In genomic region chr16:79876332-79876730, GRCh38 we compare ENCODE assay signal across 21 cellular contexts.
DNase-seq lines count a peak whose midpoint lies in the region; ATAC-seq and TF ChIP-seq lines count a peak whose summit lies in the region.
"Had no signal": no experiment of that assay in that cellular context is flagged by ENCODE, and none has a peak within 500 bp of the region (broad histone marks: within the 10 kb centered on the region; RNA-seq: fewer than 3 reads in every experiment).

No MANE protein-coding gene starts in this region.

- H3K4me3 Mint-ChIP-seq in activated T-helper 17 cell treated with anti-CD3 and anti-CD28 coated beads, Interleukin-2, amount 50 U/mL, for 72 hours = no peak overlapping the region
- H3K4me3 Mint-ChIP-seq in natural killer cell = no peak overlapping the region
- H3K4me3 Mint-ChIP-seq: activated CD4-positive, alpha-beta T cell treated with anti-CD3 and anti-CD28 coated beads, Interleukin-2, amount 10 ng/mL, durations not matched to agents 24 days and 14 days; CD4-positive, CD25-positive, alpha-beta regulatory T cell had no signal

- H3K27ac Mint-ChIP-seq in activated T-helper 17 cell treated with anti-CD3 and anti-CD28 coated beads, Interleukin-2, amount 50 U/mL, for 72 hours = no peak overlapping the region
- no peak overlapping the region for H3K27ac Mint-ChIP-seq in natural killer cell
- H3K27ac Mint-ChIP-seq: activated CD4-positive, alpha-beta T cell treated with anti-CD3 and anti-CD28 coated beads, Interleukin-2, amount 10 ng/mL, durations not matched to agents 24 days and 14 days; CD4-positive, CD25-positive, alpha-beta regulatory T cell had no signal

- intact Hi-C loops in natural killer cell (cut with micrococcal nuclease) = no loop called here

- H3K9me3 Mint-ChIP-seq in activated T-helper 17 cell treated with anti-CD3 and anti-CD28 coated beads, Interleukin-2, amount 50 U/mL, for 72 hours = no peaks in the 10 kb centered on the region
- H3K9me3 Mint-ChIP-seq in natural killer cell = no peaks in the 10 kb centered on the region
- H3K9me3 Mint-ChIP-seq: activated CD4-positive, alpha-beta T cell treated with anti-CD3 and anti-CD28 coated beads, Interleukin-2, amount 10 ng/mL, durations not matched to agents 24 days and 14 days; CD4-positive, CD25-positive, alpha-beta regulatory T cell had no signal

- in situ Hi-C loops in GM13976 (cut with MboI; ENCODE audit: low sequenced_read_pairs, unreplicated experiment) = no loop called here

- no peaks in the 10 kb centered on the region for H3K36me3 Mint-ChIP-seq in activated T-helper 17 cell treated with anti-CD3 and anti-CD28 coated beads, Interleukin-2, amount 50 U/mL, for 72 hours (ENCODE audit: low read depth)
- no peaks in the 10 kb centered on the region for H3K36me3 Mint-ChIP-seq in natural killer cell
- H3K36me3 Mint-ChIP-seq: CD4-positive, CD25-positive, alpha-beta regulatory T cell had no signal

- no peaks in the 10 kb centered on the region for H3K4me1 Mint-ChIP-seq in activated T-helper 17 cell treated with anti-CD3 and anti-CD28 coated beads, Interleukin-2, amount 50 U/mL, for 72 hours
- H3K4me1 Mint-ChIP-seq in natural killer cell = no peaks in the 10 kb centered on the region
- H3K4me1 Mint-ChIP-seq: activated CD4-positive, alpha-beta T cell treated with anti-CD3 and anti-CD28 coated beads, Interleukin-2, amount 10 ng/mL, durations not matched to agents 24 days and 14 days; CD4-positive, CD25-positive, alpha-beta regulatory T cell had no signal

- peaks cover 5% of the 10 kb centered on the region for H3K27me3 Mint-ChIP-seq in activated T-helper 17 cell treated with anti-CD3 and anti-CD28 coated beads, Interleukin-2, amount 50 U/mL, for 72 hours
- peaks cover 0 to 9% of the 10 kb centered on the region in 2 donors for H3K27me3 Mint-ChIP-seq in natural killer cell (ENCODE audit: low read depth in 2 of 2)
- H3K27me3 Mint-ChIP-seq: activated CD4-positive, alpha-beta T cell treated with anti-CD3 and anti-CD28 coated beads, Interleukin-2, amount 10 ng/mL, durations not matched to agents 24 days and 14 days had no signal

- peak; percentile 30 for DNase-seq in GM13976 (ENCODE audit: low spot score)
- no peak for DNase-seq in stimulated activated CD4-positive, alpha-beta T cell treated with anti-CD3 and anti-CD28 coated beads, Interleukin-2, amount 100 ng/mL, for 48 hours
- DNase-seq in natural killer cell = no peak
- no peak for DNase-seq in H4 (ENCODE audit: low spot score)
- DNase-seq: activated CD4-positive, alpha-beta T cell treated with anti-CD3 and anti-CD28 coated beads, Interleukin-2, amount 10 ng/mL, durations not matched to agents 24 days and 14 days; activated CD8-positive, alpha-beta memory T cell treated with anti-CD3 and anti-CD28 coated beads, Interleukin-2, amount 50 U/mL, for 4 hours; activated gamma-delta T cell treated with Interleukin-2 at 50 U/mL for 16 hours; CD4-positive, CD25-positive, alpha-beta regulatory T cell; hippocampal formation; islet precursor cell; mammary epithelial cell; NCI-H1105 treated with DMSO at 0.1 percent for 48 hours; NCI-H526 treated with DMSO at 0.1 percent for 48 hours; nucleus accumbens; right cardiac atrium; Right ventricle myocardium superior; stimulated activated CD4-positive, alpha-beta T cell treated with anti-CD3 and anti-CD28 coated beads, Interleukin-15, amount 100 ng/mL, for 24 hours had no signal

- ATAC-seq in GM21515 (IDR thresholded peaks at IDR 0.05; ENCODE audit: unreplicated experiment) = peak; percentile 63
- ATAC-seq in HG02973 (IDR thresholded peaks at IDR 0.05; ENCODE audit: unreplicated experiment) = peak; percentile 57
- peak; percentile 21 for ATAC-seq in activated T-helper 17 cell treated with anti-CD3 and anti-CD28 coated beads, Interleukin-2, amount 50 U/mL, for 72 hours (replicated peaks)
- no peak for ATAC-seq in natural killer cell
- no peak for ATAC-seq in HG03521 (IDR thresholded peaks at IDR 0.05; ENCODE audit: unreplicated experiment)
- ATAC-seq: right cardiac atrium had no signal

- TF ChIP-seq CTCF in GM13976 (IDR thresholded peaks at IDR 0.05; ENCODE audit: borderline replicate concordance, control extremely low read depth, extremely low read depth, insufficient read depth, missing control alignments) (no peak), natural killer cell (IDR thresholded peaks at IDR 0.05) (no peak)

Comparison
In these comparisons a context has a peak if more than half of its experiments do, and no peak if none do; other contexts are left out.
1. ATAC-seq: peak in GM21515 (single experiment), HG02973 (single experiment) and activated T-helper 17 cell treated with anti-CD3 and anti-CD28 coated beads, Interleukin-2, amount 50 U/mL, for 72 hours (single experiment); none in natural killer cell (0 of 3) and HG03521 (single experiment).